Comparison of ENCODE assay signal across 8 cellular contexts in the genomic region with DNA sequence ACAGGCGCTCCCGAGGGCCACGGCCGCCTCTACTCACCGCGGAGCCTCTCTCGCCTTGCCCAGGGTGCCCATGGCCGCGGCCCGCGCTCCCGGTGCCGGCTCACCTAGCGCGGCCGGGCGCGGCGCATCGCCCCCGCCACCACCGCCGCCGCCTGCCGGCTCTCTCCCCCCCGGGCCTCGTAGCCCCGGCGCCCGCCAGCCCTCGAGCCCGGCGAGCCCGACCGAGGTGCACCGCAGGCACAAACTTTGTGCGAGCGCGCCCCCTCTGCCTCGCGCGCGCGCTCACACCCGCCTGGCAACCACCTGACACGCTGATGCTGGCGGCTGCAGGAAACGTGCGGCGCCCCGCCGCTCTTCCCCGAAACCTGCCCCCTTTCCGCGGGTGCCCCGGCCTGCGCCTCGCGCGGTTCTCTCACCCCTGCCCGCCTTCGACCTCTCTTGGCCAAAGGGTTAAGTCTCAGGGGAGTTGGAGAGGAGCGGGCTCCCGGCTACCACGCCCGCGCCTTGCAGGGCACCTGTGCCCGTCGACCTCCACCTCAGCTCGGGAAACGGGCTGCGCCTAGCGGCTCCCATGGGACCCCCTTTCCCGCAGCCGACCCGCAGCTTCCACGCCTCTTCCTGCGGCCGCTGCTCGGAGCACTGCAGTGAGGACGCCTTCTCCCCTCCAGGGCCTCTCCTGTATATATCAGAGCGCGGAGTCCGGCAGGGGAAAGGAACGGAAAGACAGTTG. TPM values are rescaled to one million over a fixed set of nuclear protein-coding genes. Genes with fewer than 3 reads are reported as not detected.
DNase-seq lines count a peak whose midpoint lies in the region; ATAC-seq and TF ChIP-seq lines count a peak whose summit lies in the region.

Gene RASGRP1 (minus strand): TSS at position 258 of the 730 bp plus-strand sequence. CDS start 186 bp downstream, at position 72.

- H3K36me3 ChIP-seq in NT2/D1 (ENCODE audit: insufficient read depth, insufficient read length, low read length) (no peaks in the 10 kb centered on the region), testis (ENCODE audit: low read depth, missing control alignments) (no peaks in the 10 kb centered on the region)

- H3K9ac ChIP-seq in NT2/D1 (ENCODE audit: insufficient read length, low read depth), result peak within 1 kb of the TSS; percentile 61

- TF ChIP-seq POLR2A in testis (IDR thresholded peaks at IDR 0.05), result no peak

- H3K4me3 ChIP-seq in NT2/D1 (ENCODE audit: insufficient read length, low read depth) (peak within 1 kb of the TSS; percentile 62), fibroblast of villous mesenchyme (ENCODE audit: low read depth, low read length) (peak within 1 kb of the TSS; percentile 54), testis (peak within 1 kb of the TSS; percentile 53 to 68)

- H3K27ac Mint-ChIP-seq in activated T-cell treated with anti-CD3 and anti-CD28 coated beads, Interleukin-2, amount 50 U/mL, for 72 hours, result peak within 1 kb of the TSS; percentile 100

- peaks cover 2 to 5% of the 10 kb centered on the region in 2 donors for H3K9me3 Mint-ChIP-seq in activated T-cell treated with anti-CD3 and anti-CD28 coated beads, Interleukin-2, amount 50 U/mL, for 72 hours

- H3K4me1 Mint-ChIP-seq in activated T-cell treated with anti-CD3 and anti-CD28 coated beads, Interleukin-2, amount 50 U/mL, for 72 hours (ENCODE audit: low read depth), result peaks cover 52% of the 10 kb centered on the region

- H3K36me3 Mint-ChIP-seq in activated T-cell treated with anti-CD3 and anti-CD28 coated beads, Interleukin-2, amount 50 U/mL, for 72 hours (ENCODE audit: insufficient read depth in 2 of 2), result peaks cover 24 to 26% of the 10 kb centered on the region in 2 donors

- peak within 1 kb of the TSS; percentile 97 to 99 for H3K4me3 Mint-ChIP-seq in activated T-cell treated with anti-CD3 and anti-CD28 coated beads, Interleukin-2, amount 50 U/mL, for 72 hours

- intact Hi-C loops in testis (cut with DNase I; ENCODE audit: low total_unique reads), result no loop called here

- 3% methylated on average over 57 of the region's 85 CpGs; no CpG with 5 or more reads in 1 of the 2 donors for WGBS in testis, 2 donors

- H3K27ac ChIP-seq in testis, result no peak within 1 kb of the TSS

- TF ChIP-seq CTCF in fibroblast of villous mesenchyme (IDR thresholded peaks at IDR 0.05; ENCODE audit: insufficient read depth, low read depth, low read length) (peak; percentile 6), testis (IDR thresholded peaks at IDR 0.05) (peak in 2 of 3 experiments; percentile 26 to 27)

- DNase-seq in AG08396 (ENCODE audit: low spot score), result peak; percentile 48
- no peak for DNase-seq in NT2/D1 (ENCODE audit: low read depth, low spot score)
- DNase-seq in activated T-cell treated with anti-CD3 and anti-CD28 coated beads, Interleukin-2, amount 50 U/mL, for 72 hours, result peak; percentile 90 to 91
- DNase-seq in fibroblast of villous mesenchyme (ENCODE audit: low read depth), result peak; percentile 53
- DNase-seq in nucleus accumbens (lab: John Stamatoyannopoulos, UW), result peak in 40 of 56 donors; percentile 9 to 78 (median 40)
- peak; percentile 76 for DNase-seq in testis

- H3K27me3 ChIP-seq in NT2/D1 (ENCODE audit: insufficient read depth, insufficient read length), result peaks cover 37% of the 10 kb centered on the region
- no peaks in the 10 kb centered on the region for H3K27me3 ChIP-seq in testis

- no peaks in the 10 kb centered on the region for H3K27me3 Mint-ChIP-seq in activated T-cell treated with anti-CD3 and anti-CD28 coated beads, Interleukin-2, amount 50 U/mL, for 72 hours (ENCODE audit: low read depth)

- H3K4me1 ChIP-seq in NT2/D1 (ENCODE audit: insufficient read depth, insufficient read length) (no peaks in the 10 kb centered on the region), testis (no peaks in the 10 kb centered on the region)

- H3K9me3 ChIP-seq in NT2/D1 (ENCODE audit: insufficient read depth, low read length) (no peaks in the 10 kb centered on the region), testis (no peaks in the 10 kb centered on the region)

- peak; percentile 54 for ATAC-seq in GM18861 (IDR thresholded peaks at IDR 0.05; ENCODE audit: unreplicated experiment)
- ATAC-seq in HG03066 (IDR thresholded peaks at IDR 0.05; ENCODE audit: low read depth, unreplicated experiment), result peak; percentile 56
- peak; percentile 62 to 68 for ATAC-seq in activated T-cell treated with anti-CD3 and anti-CD28 coated beads, Interleukin-2, amount 50 U/mL, for 72 hours (replicated peaks in 1 of 2)

RNA-seq across cellular contexts. Expression of gene RASGRP1, which starts in this region (rescaled TPM):
- total RNA-seq in activated T-cell treated with anti-CD3 and anti-CD28 coated beads, Interleukin-2, amount 50 U/mL, for 72 hours, result 100 to 1,000 TPM; 173 to 183 TPM
- 5.2 and 9.5 TPM in 2 replicates for total RNA-seq in fibroblast of villous mesenchyme
- 1 to 10 TPM; 7.4 to 9.2 TPM for total RNA-seq in testis
- polyA plus RNA-seq in testis (ENCODE audit: insufficient read depth, low read depth, low replicate concordance), result 4.4 TPM

Comparison
In these comparisons a context has a peak if more than half of its experiments do, and no peak if none do; other contexts are left out.
1. RNA of gene RASGRP1 (total RNA-seq): 173 to 183 TPM in activated T-cell treated with anti-CD3 and anti-CD28 coated beads, Interleukin-2, amount 50 U/mL, for 72 hours; 5.2 to 9.5 TPM in fibroblast of villous mesenchyme and 7.4 to 9.2 TPM in testis; every median in the first group is over 10 times any median in the second.
2. Peak in every context shown above with its lines, with median percentiles within 50 percentile points of each other: ATAC-seq and H3K4me3 ChIP-seq.